In the genomic region with DNA sequence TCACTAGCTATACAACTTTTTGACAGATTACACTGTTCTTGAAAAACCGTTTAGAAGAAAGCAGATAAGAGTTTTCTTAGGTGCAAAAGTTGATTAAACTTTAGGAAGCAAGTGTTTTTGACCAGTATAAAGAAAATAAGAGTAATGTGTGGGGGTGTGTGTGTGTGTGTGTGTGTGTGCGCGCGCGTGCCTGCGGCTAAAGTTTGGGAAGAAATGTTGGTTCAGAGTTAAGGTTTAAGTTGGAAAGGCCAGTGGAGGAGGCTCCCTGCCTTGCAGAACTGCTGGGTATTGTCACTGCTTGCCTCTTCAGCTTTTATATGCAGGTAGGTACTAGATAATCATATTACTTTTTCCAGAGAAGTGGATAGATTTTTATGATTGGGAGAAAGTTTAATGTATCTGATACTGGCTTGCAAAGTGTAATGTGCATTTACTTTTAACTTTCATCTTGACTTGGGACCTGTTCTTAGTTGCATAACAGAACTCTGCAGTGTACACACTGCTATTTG, we compare ENCODE assay signal across 1 cellular context.
TF ChIP-seq lines count a peak whose summit lies in the region.

No MANE protein-coding gene starts in this region.

TF ChIP-seq in H1, 55 proteins besides CTCF, POLR2A, EP300 and RAD21 (continued from another document):
- TF ChIP-seq, protein P1, sequence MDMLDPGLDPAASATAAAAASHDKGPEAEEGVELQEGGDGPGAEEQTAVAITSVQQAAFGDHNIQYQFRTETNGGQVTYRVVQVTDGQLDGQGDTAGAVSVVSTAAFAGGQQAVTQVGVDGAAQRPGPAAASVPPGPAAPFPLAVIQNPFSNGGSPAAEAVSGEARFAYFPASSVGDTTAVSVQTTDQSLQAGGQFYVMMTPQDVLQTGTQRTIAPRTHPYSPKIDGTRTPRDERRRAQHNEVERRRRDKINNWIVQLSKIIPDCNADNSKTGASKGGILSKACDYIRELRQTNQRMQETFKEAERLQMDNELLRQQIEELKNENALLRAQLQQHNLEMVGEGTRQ (IDR thresholded peaks at IDR 0.05; ENCODE audit: low read length): no peak
- TF ChIP-seq CHD2 (IDR thresholded peaks at IDR 0.05; ENCODE audit: low read length): no peak
- TF ChIP-seq POU5F1 (IDR thresholded peaks at IDR 0.05; ENCODE audit: low read depth, low read length): no peak
- no peak for TF ChIP-seq MAX (IDR thresholded peaks at IDR 0.05)
- TF ChIP-seq TEAD4 (IDR thresholded peaks at IDR 0.05; ENCODE audit: low read depth, low read length): no peak
- TF ChIP-seq GTF2F1 (IDR thresholded peaks at IDR 0.05; ENCODE audit: borderline replicate concordance, low read depth, low read length): no peak
- TF ChIP-seq HDAC2 (IDR thresholded peaks at IDR 0.05; ENCODE audit: borderline replicate concordance in 1 of 2, low read depth in 2 of 2, low read length in 2 of 2): no peak
- TF ChIP-seq CHD1 (IDR thresholded peaks at IDR 0.05; ENCODE audit: low read depth, low read length): no peak
